In genomic region chr12:50365709-50366406, GRCh38 we compare ENCODE assay signal across 29 cellular contexts. TPM values are rescaled to one million over a fixed set of nuclear protein-coding genes. Genes with fewer than 3 reads are reported as not detected.
"Had no signal": no experiment of that assay in that cellular context is flagged by ENCODE, and none has a peak within 500 bp of the region (broad histone marks: within the 10 kb centered on the region; RNA-seq: fewer than 3 reads in every experiment).

No MANE protein-coding gene starts in this region.

- H3K79me2 ChIP-seq: hepatocyte had no signal

- H3K4me1 ChIP-seq: esophagus muscularis mucosa, foreskin keratinocyte, gastroesophageal sphincter, heart left ventricle, left lung, lower lobe of right lung had no signal

- H3K4me2 ChIP-seq: hepatocyte had no signal

- ATAC-seq: foreskin keratinocyte; gastroesophageal sphincter; heart left ventricle; left cardiac atrium; left lung; left ventricle myocardium superior; lower lobe of right lung; naive thymus-derived CD4-positive, alpha-beta T cell; natural killer cell had no signal

- H2AFZ ChIP-seq: hepatocyte had no signal

- DNase-seq: dermis blood vessel endothelial cell; dorsolateral prefrontal cortex; effector CD4-positive, alpha-beta T cell; effector memory CD4-positive, alpha-beta T cell; foreskin keratinocyte; heart left ventricle; hypothalamus; immature natural killer cell; left cardiac atrium; left lung; left ventricle myocardium superior; lower lobe of right lung; mesendoderm; midbrain; naive thymus-derived CD4-positive, alpha-beta T cell; natural killer cell had no signal

- H3K27me3 ChIP-seq: dorsolateral prefrontal cortex, esophagus muscularis mucosa, foreskin keratinocyte, gastroesophageal sphincter, heart left ventricle, hepatocyte, left lung had no signal

- H3K27ac ChIP-seq: coronary artery, dorsolateral prefrontal cortex, esophagus muscularis mucosa, foreskin keratinocyte, gastroesophageal sphincter, heart left ventricle, hepatocyte, left lung, lower lobe of right lung had no signal

- H3K9me3 ChIP-seq: esophagus muscularis mucosa, gastroesophageal sphincter, heart left ventricle, left lung, lower lobe of right lung had no signal

- H3K36me3 ChIP-seq: esophagus muscularis mucosa, gastroesophageal sphincter, heart left ventricle, left lung, lower lobe of right lung had no signal

- FAIRE-seq: endothelial cell of umbilical vein, frontal cortex, keratinocyte had no signal

- H3K4me3 ChIP-seq: coronary artery, dorsolateral prefrontal cortex, esophagus muscularis mucosa, gastroesophageal sphincter, heart left ventricle, hepatocyte, left lung, lower lobe of right lung had no signal

RNA-seq across cellular contexts. Expression of gene FAM186A, which starts 30.6 kb away (rescaled TPM):
- total RNA-seq: dermis blood vessel endothelial cell; dorsolateral prefrontal cortex; endothelial cell of umbilical vein; epithelial cell of proximal tubule; esophagus muscularis mucosa; foreskin keratinocyte; frontal cortex; gastroesophageal sphincter; heart left ventricle; hepatocyte; kidney epithelial cell; left cardiac atrium; left lung; left ventricle myocardium superior; lower leg skin; lower lobe of right lung; lung microvascular endothelial cell; mucosa of gallbladder; naive thymus-derived CD4-positive, alpha-beta T cell; natural killer cell had no signal
- polyA plus RNA-seq: endothelial cell of umbilical vein, fibroblast of lung, foreskin keratinocyte, heart left ventricle, hepatocyte, immature natural killer cell, keratinocyte had no signal
